In the genomic region with DNA sequence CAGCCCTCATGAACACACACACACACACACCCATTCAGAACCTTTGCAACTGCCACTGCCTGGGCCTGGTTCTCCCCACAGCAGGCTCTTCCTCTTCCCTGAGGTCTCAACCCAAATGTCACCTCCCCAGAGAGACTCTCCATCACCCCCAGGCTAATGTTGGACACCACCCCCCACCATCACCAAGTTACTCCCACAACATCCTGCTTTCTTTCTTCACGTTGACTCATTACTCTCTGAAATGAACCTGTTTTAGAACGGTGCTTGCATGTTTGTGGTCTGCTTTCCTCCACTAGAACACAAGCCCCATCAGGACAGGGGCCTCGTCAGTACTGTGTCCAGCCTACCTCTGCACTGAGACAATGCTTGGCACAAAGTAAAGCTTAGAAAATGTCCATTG, we compare ENCODE assay signal across 16 cellular contexts. TPM values are rescaled to one million over a fixed set of nuclear protein-coding genes. Genes with fewer than 3 reads are reported as not detected.
DNase-seq lines count a peak whose midpoint lies in the region; ATAC-seq, FAIRE-seq and TF ChIP-seq lines count a peak whose summit lies in the region.
"Had no signal": no experiment of that assay in that cellular context is flagged by ENCODE, and none has a peak within 500 bp of the region (broad histone marks: within the 10 kb centered on the region; RNA-seq: fewer than 3 reads in every experiment).

No MANE protein-coding gene starts in this region.

- H3K4me3 ChIP-seq in ascending aorta (no peak overlapping the region), HepG2 (replicated peaks in 1 of 3; ENCODE audit: insufficient read depth in 1 of 3, low read depth in 2 of 3, low read length in 3 of 3) (no peak overlapping the region)
- H3K4me3 ChIP-seq: tibial artery had no signal

- H3K27ac Mint-ChIP-seq in activated T-helper 17 cell treated with anti-CD3 and anti-CD28 coated beads, Interleukin-2, amount 50 U/mL, for 72 hours: peak overlapping the region; percentile 28
- H3K27ac Mint-ChIP-seq: activated naive CD4-positive, alpha-beta T cell treated with anti-CD3 and anti-CD28 coated beads, Interleukin-2, amount 50 U/mL, for 24 hours; B cell; effector memory CD8-positive, alpha-beta T cell had no signal

- no peaks in the 10 kb centered on the region for H4K20me1 ChIP-seq in HepG2 (ENCODE audit: insufficient read depth, low read length)

- FAIRE-seq in HepG2 (lab: Jason Lieb, UNC): no peak
- FAIRE-seq: TTC549 had no signal

- no peaks in the 10 kb centered on the region for H3K9me3 ChIP-seq in ascending aorta
- no peaks in the 10 kb centered on the region for H3K9me3 ChIP-seq in HepG2 (ENCODE audit: low read length)
- H3K9me3 ChIP-seq: tibial artery had no signal

- no peaks in the 10 kb centered on the region for H3K9me3 Mint-ChIP-seq in activated T-helper 17 cell treated with anti-CD3 and anti-CD28 coated beads, Interleukin-2, amount 50 U/mL, for 72 hours
- H3K9me3 Mint-ChIP-seq: activated naive CD4-positive, alpha-beta T cell treated with anti-CD3 and anti-CD28 coated beads, Interleukin-2, amount 50 U/mL, for 24 hours; effector memory CD8-positive, alpha-beta T cell; naive thymus-derived CD8-positive, alpha-beta T cell had no signal

- no peaks in the 10 kb centered on the region for H3K36me3 Mint-ChIP-seq in activated T-helper 17 cell treated with anti-CD3 and anti-CD28 coated beads, Interleukin-2, amount 50 U/mL, for 72 hours (ENCODE audit: low read depth)
- H3K36me3 Mint-ChIP-seq: activated naive CD4-positive, alpha-beta T cell treated with anti-CD3 and anti-CD28 coated beads, Interleukin-2, amount 50 U/mL, for 24 hours; naive thymus-derived CD8-positive, alpha-beta T cell had no signal

- no peak for TF ChIP-seq POLR2A in HepG2 (IDR thresholded peaks at IDR 0.05; ENCODE audit: insufficient read depth in 1 of 2, low read depth in 2 of 2, low read length in 2 of 2)

- H3K27ac ChIP-seq in ascending aorta (no peak overlapping the region), HepG2 (ENCODE audit: extremely low read length, insufficient read depth, low read length) (no peak overlapping the region)
- H3K27ac ChIP-seq: tibial artery had no signal

- TF ChIP-seq CTCF in ascending aorta (IDR thresholded peaks at IDR 0.05): no peak
- TF ChIP-seq CTCF in HepG2 (CRISPR knock-in tag; IDR thresholded peaks at IDR 0.05): no peak

- TF ChIP-seq RAD21 in HepG2 (CRISPR knock-in tag; IDR thresholded peaks at IDR 0.05): no peak

- H3K9ac ChIP-seq in HepG2 (ENCODE audit: insufficient read depth, low read depth, low read length): no peak overlapping the region

- H3K36me3 ChIP-seq in ascending aorta (no peaks in the 10 kb centered on the region), HepG2 (replicated peaks in 1 of 2; ENCODE audit: control insufficient read depth in 1 of 2, insufficient read depth in 2 of 2, low read length in 2 of 2) (no peaks in the 10 kb centered on the region)
- H3K36me3 ChIP-seq: tibial artery had no signal

- no peak overlapping the region for H2AFZ ChIP-seq in HepG2 (ENCODE audit: low read length)

- POLR2A ChIA-PET in HepG2 (lab: Yijun Ruan, JAX): no interaction called here

- no TSS peak for BruUV-seq in HepG2 (replicated peaks; lab: Mats Ljungman, UMichigan)

- TF ChIP-seq EP300 in HepG2 (IDR thresholded peaks at IDR 0.05; ENCODE audit: low read depth in 2 of 2, low read length in 2 of 2) (no peak), HepG2 (CRISPR knock-in tag; IDR thresholded peaks at IDR 0.05; ENCODE audit: borderline replicate concordance) (no peak)

- H3K4me1 Mint-ChIP-seq in activated T-helper 17 cell treated with anti-CD3 and anti-CD28 coated beads, Interleukin-2, amount 50 U/mL, for 72 hours: peaks cover 7% of the 10 kb centered on the region
- H3K4me1 Mint-ChIP-seq: B cell had no signal

- 2% methylated on average over 3 of the region's 3 CpGs for WGBS in HepG2 (ENCODE audit: low lambda C conversion rate)

- H3K4me2 ChIP-seq in HepG2 (ENCODE audit: low read depth, low read length): no peak overlapping the region

- H3K4me1 ChIP-seq in ascending aorta: peaks cover 0 to 6% of the 10 kb centered on the region in 2 donors
- H3K4me1 ChIP-seq in HepG2 (ENCODE audit: insufficient read depth, low read length): no peaks in the 10 kb centered on the region

- CTCF ChIA-PET in HepG2 (lab: Yijun Ruan, JAX; ENCODE audit: low intra/inter-chr PET ratio, low total read pairs): no interaction called here

- ATAC-seq in HG03139 (IDR thresholded peaks at IDR 0.05; ENCODE audit: unreplicated experiment) (peak; percentile 56), HepG2 (no peak)
- peak; percentile 84 for ATAC-seq in activated T-helper 17 cell treated with anti-CD3 and anti-CD28 coated beads, Interleukin-2, amount 50 U/mL, for 72 hours (replicated peaks)
- ATAC-seq: effector memory CD8-positive, alpha-beta T cell; naive thymus-derived CD8-positive, alpha-beta T cell had no signal

- in situ Hi-C loops in HepG2 (cut with HindIII; ENCODE audit: extremely low pct_ligation_motif_present, low pct_unique_long_range_greater_than_20kb): no loop called here

- no peak overlapping the region for H3K4me3 Mint-ChIP-seq in activated T-helper 17 cell treated with anti-CD3 and anti-CD28 coated beads, Interleukin-2, amount 50 U/mL, for 72 hours
- H3K4me3 Mint-ChIP-seq: activated naive CD4-positive, alpha-beta T cell treated with anti-CD3 and anti-CD28 coated beads, Interleukin-2, amount 50 U/mL, for 24 hours; B cell; effector memory CD8-positive, alpha-beta T cell; naive thymus-derived CD8-positive, alpha-beta T cell had no signal

- H3K79me2 ChIP-seq in HepG2 (ENCODE audit: insufficient read depth, low read length): no peaks in the 10 kb centered on the region

- intact Hi-C loops in ascending aorta (cut with DNase I) (no loop called here), HepG2 (cut with micrococcal nuclease; ENCODE audit: unreplicated experiment) (no loop called here), head of caudate nucleus (cut with DNase I) (no loop called here)

- H3K27me3 Mint-ChIP-seq in activated T-helper 17 cell treated with anti-CD3 and anti-CD28 coated beads, Interleukin-2, amount 50 U/mL, for 72 hours: peaks cover 15% of the 10 kb centered on the region

- DNase-seq in Daoy (ENCODE audit: low read depth): peak; percentile 41
- peak; percentile 23 for DNase-seq in GM19240 (ENCODE audit: insufficient read length, low spot score)
- no peak for DNase-seq in ascending aorta (ENCODE audit: low spot score in 2 of 2)
- no peak for DNase-seq in NCI-H2171 treated with DMSO at 0.1 percent for 48 hours (lab: John Stamatoyannopoulos, UW)
- no peak for DNase-seq in HepG2 (ENCODE audit: low spot score)
- DNase-seq in head of caudate nucleus: no peak
- DNase-seq: effector memory CD8-positive, alpha-beta T cell; HCEC 1CT; naive thymus-derived CD8-positive, alpha-beta T cell; stimulated activated CD4-positive, alpha-beta T cell treated with anti-CD3 and anti-CD28 coated beads, Interleukin-2, amount 100 ng/mL, for 24 hours; tibial artery had no signal

- no peaks in the 10 kb centered on the region for H3K27me3 ChIP-seq in ascending aorta
- peaks cover 2 to 36% of the 10 kb centered on the region in 2 experiments; a peak in 3 of 5 replicates for H3K27me3 ChIP-seq in HepG2 (ENCODE audit: control insufficient read depth in 1 of 2, insufficient read depth in 2 of 2, low read length in 2 of 2)
- H3K27me3 ChIP-seq: tibial artery had no signal

TF ChIP-seq in HepG2, 621 proteins besides CTCF, POLR2A, EP300 and RAD21 (continues in another document):
- no peak for TF ChIP-seq ZNF574 (CRISPR knock-in tag; IDR thresholded peaks at IDR 0.05)

RNA-seq across cellular contexts. Expression of gene AFAP1L2, which starts 16.0 kb away (rescaled TPM):
- total RNA-seq in Daoy (2014; rRNA removed; shearing (Covaris generic)): 10.9 and 17.1 TPM in 2 replicates
- total RNA-seq in activated T-helper 17 cell treated with anti-CD3 and anti-CD28 coated beads, Interleukin-2, amount 50 U/mL, for 72 hours: 1 to 10 TPM; 1.1 to 1.7 TPM
- total RNA-seq in ascending aorta: 30.4 TPM
- not detected in 2 replicates for total RNA-seq in HepG2 (2016; rRNA removed; fragmentation: Illumina TruSeq; extraction: Trizol)
- not detected in 2 replicates for total RNA-seq in HepG2 (2016; cell fraction: cytosol; rRNA removed; fragmentation: Illumina TruSeq; extraction: Trizol; ENCODE audit: low read depth)
- total RNA-seq in HepG2 (2016; cell fraction: insoluble cytoplasmic fraction; rRNA removed; fragmentation: Illumina TruSeq; extraction: Trizol): not detected in 2 replicates
- not detected in 2 replicates for total RNA-seq in HepG2 (2016; cell fraction: membrane; rRNA removed; fragmentation: Illumina TruSeq; extraction: Trizol)
- total RNA-seq in HepG2 (2016; cell fraction: nucleus; rRNA removed; fragmentation: Illumina TruSeq; extraction: Trizol): not detected in 2 replicates
- polyA plus RNA-seq in HepG2 (2011; rRNA removed): not detected in 2 replicates
- not detected in 2 replicates for polyA plus RNA-seq in HepG2 (2011; cell fraction: cytosol; rRNA removed)
- 0.03 TPM in 2 replicates for polyA plus RNA-seq in HepG2 (2011; cell fraction: nucleus; rRNA removed)
- not detected in 2 replicates for polyA plus RNA-seq in HepG2 (2012)
- polyA plus RNA-seq in HepG2 (2016; cell fraction: cytosol; fragmentation: Illumina TruSeq; extraction: Trizol; ENCODE audit: low read depth): not detected in 2 replicates
- polyA plus RNA-seq in HepG2 (2016; cell fraction: insoluble cytoplasmic fraction; fragmentation: Illumina TruSeq; extraction: Trizol; ENCODE audit: low read depth): not detected in 2 replicates
- polyA plus RNA-seq in HepG2 (2016; cell fraction: membrane; fragmentation: Illumina TruSeq; extraction: Trizol; ENCODE audit: low read depth): not detected in 2 replicates
- not detected in 2 replicates for polyA plus RNA-seq in HepG2 (2016; cell fraction: nucleus; fragmentation: Illumina TruSeq; extraction: Trizol; ENCODE audit: insufficient read depth, low read depth)
- polyA minus RNA-seq in HepG2 (2011; rRNA and poly(A)+ RNA removed; ENCODE audit: low replicate concordance): 0.75 TPM in 1 of 2 replicates, not detected in the other
- not detected in 2 replicates for polyA minus RNA-seq in HepG2 (2011; cell fraction: cytosol; rRNA and poly(A)+ RNA removed)
- not detected in 2 replicates for polyA minus RNA-seq in HepG2 (2011; cell fraction: nucleus; rRNA and poly(A)+ RNA removed)

Comparison
In these comparisons a context has a peak if more than half of its experiments do, and no peak if none do; other contexts are left out.
1. DNase-seq: peak in Daoy (single experiment) and GM19240 (single experiment); none in ascending aorta (0 of 2), NCI-H2171 treated with DMSO at 0.1 percent for 48 hours (single experiment), HepG2 (single experiment) and head of caudate nucleus (0 of 42).